14 cellular contexts compared by ENCODE assay signal in genomic region chr9:135849186-135849585, GRCh38.
DNase-seq lines count a peak whose midpoint lies in the region; ATAC-seq and TF ChIP-seq lines count a peak whose summit lies in the region.
"Had no signal": no experiment of that assay in that cellular context is flagged by ENCODE, and none has a peak within 500 bp of the region (broad histone marks: within the 10 kb centered on the region; RNA-seq: fewer than 3 reads in every experiment).

No MANE protein-coding gene starts in this region.

- no peaks in the 10 kb centered on the region for H3K9me2 ChIP-seq in OCI-LY1 (ENCODE audit: low read depth, low read length)

- no peak for ATAC-seq in HG03432 (IDR thresholded peaks at IDR 0.05; ENCODE audit: unreplicated experiment)
- ATAC-seq: GM12878 had no signal

- H3K9me3 ChIP-seq in OCI-LY1 (ENCODE audit: low read length) = no peaks in the 10 kb centered on the region

- no peaks in the 10 kb centered on the region for H3K27me3 ChIP-seq in OCI-LY1 (ENCODE audit: insufficient read depth, low read length)

- H3K36me3 ChIP-seq in OCI-LY1 (ENCODE audit: insufficient read depth, low read length) = peaks cover 5% of the 10 kb centered on the region

- peak overlapping the region; percentile 27 for H3K4me3 ChIP-seq in OCI-LY1 (ENCODE audit: low read depth, low read length, poor library complexity, severe bottlenecking)
- H3K4me3 ChIP-seq in coronary artery = no peak overlapping the region
- H3K4me3 ChIP-seq: GM12878, GM23248 had no signal

- H3K79me2 ChIP-seq in OCI-LY1 (ENCODE audit: insufficient read depth, low read length) = no peaks in the 10 kb centered on the region

- peak; percentile 17 for DNase-seq in NCI-H82 (lab: John Stamatoyannopoulos, UW)
- no peak for DNase-seq in NCI-H82 treated with DMSO at 0.1 percent for 48 hours (lab: John Stamatoyannopoulos, UW; ENCODE audit: unreplicated experiment)
- peak; percentile 4 for DNase-seq in coronary artery (ENCODE audit: low spot score)
- DNase-seq in DMS 273 (lab: John Stamatoyannopoulos, UW; ENCODE audit: unreplicated experiment) = no peak
- no peak for DNase-seq in putamen (ENCODE audit: low spot score)
- DNase-seq in HuH-7.5 (ENCODE audit: low spot score) = no peak
- DNase-seq: DMS 273 treated with DMSO at 0.1 percent for 48 hours, DMS79, GM23248, H7 had no signal

- H3K9ac ChIP-seq in OCI-LY1 (ENCODE audit: low read length) = peak overlapping the region; percentile 38; the same call in 1 of the 2 replicates
- H3K9ac ChIP-seq: GM23248 had no signal

- H4K20me1 ChIP-seq in OCI-LY1 (ENCODE audit: insufficient read depth, low read length) = no peaks in the 10 kb centered on the region

- no peak overlapping the region for H2AFZ ChIP-seq in OCI-LY1 (ENCODE audit: low read length)
- H2AFZ ChIP-seq: GM23248 had no signal

- H3K27ac ChIP-seq in OCI-LY1 (ENCODE audit: low read depth, low read length, poor library complexity, severe bottlenecking) = peak overlapping the region; percentile 89
- no peak overlapping the region for H3K27ac ChIP-seq in coronary artery
- H3K27ac ChIP-seq: 22Rv1, GM23248 had no signal

- peak overlapping the region; percentile 57 for H3K4me2 ChIP-seq in OCI-LY1 (ENCODE audit: low read length)

- TF ChIP-seq CTCF in OCI-LY1 (IDR thresholded peaks at IDR 0.05; ENCODE audit: low read length) = no peak
- no peak for TF ChIP-seq CTCF in coronary artery (IDR thresholded peaks at IDR 0.05)

- H3F3A ChIP-seq in OCI-LY1 (ENCODE audit: insufficient read depth, low read length) = no peaks in the 10 kb centered on the region

- H3K4me1 ChIP-seq in OCI-LY1 (ENCODE audit: insufficient read depth, low read length, severe bottlenecking) = peaks cover 24% of the 10 kb centered on the region

Comparison
In these comparisons a context has a peak if more than half of its experiments do, and no peak if none do; other contexts are left out.
1. DNase-seq: peak in NCI-H82 (single experiment) and coronary artery (single experiment); none in NCI-H82 treated with DMSO at 0.1 percent for 48 hours (single experiment), DMS 273 (single experiment), putamen (single experiment) and HuH-7.5 (single experiment).